Comparison of ENCODE assay signal across 8 cellular contexts in genomic region chr16:89721644-89722391, GRCh38. TPM values are rescaled to one million over a fixed set of nuclear protein-coding genes. Genes with fewer than 3 reads are reported as not detected.
DNase-seq lines count a peak whose midpoint lies in the region; ATAC-seq and TF ChIP-seq lines count a peak whose summit lies in the region.

No MANE protein-coding gene starts in this region.

- H3K4me1 ChIP-seq in vagina = peaks cover 40% of the 10 kb centered on the region

- peak overlapping the region; percentile 80 to 91 for H3K4me3 ChIP-seq in vagina

- intact Hi-C loops in head of caudate nucleus (cut with DNase I) = no loop called here
- intact Hi-C loops in posterior vena cava (cut with DNase I) = no loop called here
- intact Hi-C loops in vagina (cut with DNase I) = loop anchor here (5.0 kb wide), 1 partner anchor 980 kb away; no protein-coding TSS in a partner anchor

- no peak for TF ChIP-seq CTCF in vagina (IDR thresholded peaks at IDR 0.05)

- no peaks in the 10 kb centered on the region for H3K9me3 ChIP-seq in vagina

- peak; percentile 31 for ATAC-seq in HG03045 (IDR thresholded peaks at IDR 0.05; ENCODE audit: unreplicated experiment)

- H3K27me3 ChIP-seq in vagina = no peaks in the 10 kb centered on the region

- DNase-seq in SIG-M5 treated with dmso at 0.1 percent for 504 hours (lab: John Stamatoyannopoulos, UW; ENCODE audit: unreplicated experiment) (peak; percentile 46), SIG-M5 (lab: John Stamatoyannopoulos, UW) (no peak), head of caudate nucleus (peak in 34 of 42 donors; percentile 25 to 73 (median 58)), posterior vena cava (ENCODE audit: low spot score) (peak; percentile 93), vagina (ENCODE audit: extremely low spot score in 2 of 2) (no peak)
- DNase-seq in activated gamma-delta T cell treated with anti-CD3 and anti-CD28 coated beads, Interleukin-2, amount 50 U/mL, for 16 hours (ENCODE audit: low read depth) = peak; percentile 85

- H3K36me3 ChIP-seq in vagina = peaks cover 0 to 22% of the 10 kb centered on the region in 2 donors

- TF ChIP-seq POLR2A in Raji (IDR thresholded peaks at IDR 0.05; ENCODE audit: insufficient read depth, low read depth, low read length) (peak; percentile 33), vagina (IDR thresholded peaks at IDR 0.05) (no peak)

- peak overlapping the region; percentile 97 for H3K27ac ChIP-seq in vagina

RNA-seq across cellular contexts. Expression of gene ZNF276, which starts 0.5 kb away (rescaled TPM):
- total RNA-seq in posterior vena cava (10 to 100 TPM; 16.4 to 17.4 TPM), vagina (57.0 TPM)

RNA-seq across cellular contexts. Expression of gene VPS9D1, which starts 1.1 kb away (rescaled TPM):
- total RNA-seq in posterior vena cava (10 to 100 TPM in 1 of 2 donors, 1 to 10 TPM in 1; 8.4 to 11.8 TPM), vagina (10.1 TPM)

RNA-seq across cellular contexts. Expression of gene SPATA2L, which starts 20.3 kb away (rescaled TPM):
- total RNA-seq in posterior vena cava (10 to 100 TPM in 1 of 2 donors, 1 to 10 TPM in 1; 7.9 to 13.0 TPM), vagina (16.2 TPM)

RNA-seq across cellular contexts. Expression of gene CDK10, which starts 35.3 kb away (rescaled TPM):
- total RNA-seq in posterior vena cava (10 to 100 TPM; 33.7 to 37.5 TPM), vagina (44.0 TPM)

Comparison
In these comparisons a context has a peak if more than half of its experiments do, and no peak if none do; other contexts are left out.
1. DNase-seq: peak in SIG-M5 treated with dmso at 0.1 percent for 504 hours (single experiment), activated gamma-delta T cell treated with anti-CD3 and anti-CD28 coated beads, Interleukin-2, amount 50 U/mL, for 16 hours (single experiment), head of caudate nucleus (34 of 42) and posterior vena cava (single experiment); none in SIG-M5 (single experiment) and vagina (0 of 2).